16 cellular contexts compared by ENCODE assay signal in genomic region chr16:666572-666971, GRCh38. TPM values are rescaled to one million over a fixed set of nuclear protein-coding genes. Genes with fewer than 3 reads are reported as not detected.
DNase-seq lines count a peak whose midpoint lies in the region; ATAC-seq and TF ChIP-seq lines count a peak whose summit lies in the region.
"Had no signal": no experiment of that assay in that cellular context is flagged by ENCODE, and none has a peak within 500 bp of the region (broad histone marks: within the 10 kb centered on the region; RNA-seq: fewer than 3 reads in every experiment).

No MANE protein-coding gene starts in this region.

- no peak for TF ChIP-seq CTCF in activated CD8-positive, alpha-beta T cell treated with anti-CD3 and anti-CD28 coated beads for 36 hours (IDR thresholded peaks at IDR 0.05)
- TF ChIP-seq CTCF in RWPE1 (conservative IDR thresholded peaks at IDR 0.05; ENCODE audit: low read depth) (no peak), natural killer cell (IDR thresholded peaks at IDR 0.05) (no peak)

- peak overlapping the region; percentile 94 for H3K27ac ChIP-seq in RWPE1
- H3K27ac ChIP-seq in neuronal stem cell (replicated peaks; ENCODE audit: low read length): no peak overlapping the region

- H3K14ac ChIP-seq in neuronal stem cell (ENCODE audit: low read length): no peak overlapping the region

- ATAC-seq in activated CD8-positive, alpha-beta T cell treated with anti-CD3 and anti-CD28 coated beads, Interleukin-2, amount 10 ng/mL, durations not matched to agents 7 days and 5 days: no peak
- no peak for ATAC-seq in activated CD8-positive, alpha-beta T cell treated with anti-CD3 and anti-CD28 coated beads for 36 hours
- ATAC-seq in natural killer cell: no peak

- H3K23ac ChIP-seq in neuronal stem cell (ENCODE audit: low read depth, low read length, poor library complexity): peak overlapping the region; percentile 73

- peaks cover 27% of the 10 kb centered on the region for H3K79me1 ChIP-seq in neuronal stem cell (ENCODE audit: low read depth, low read length)

- peaks cover 2 to 6% of the 10 kb centered on the region in 2 donors for H3K4me1 ChIP-seq in neuronal stem cell (ENCODE audit: control insufficient read depth in 2 of 2, insufficient read depth in 1 of 2, low read depth in 1 of 2, low read length in 2 of 2)

- intact Hi-C loops in activated CD8-positive, alpha-beta T cell treated with anti-CD3 and anti-CD28 coated beads for 36 hours (cut with micrococcal nuclease): loop anchor here (10.0 kb wide), 1 partner anchor 82 kb away; no protein-coding TSS in a partner anchor
- intact Hi-C loops in natural killer cell (cut with micrococcal nuclease): no loop called here

- peak overlapping the region; percentile 9 for H4K8ac ChIP-seq in neuronal stem cell (ENCODE audit: low read depth, low read length)

- H2AK5ac ChIP-seq in neuronal stem cell (ENCODE audit: low read depth, low read length): peak overlapping the region; percentile 98

- H3K4me3 Mint-ChIP-seq in activated CD8-positive, alpha-beta T cell treated with anti-CD3 and anti-CD28 coated beads, Interleukin-2, amount 10 ng/mL, durations not matched to agents 7 days and 5 days: no peak overlapping the region
- H3K4me3 Mint-ChIP-seq in activated CD8-positive, alpha-beta T cell treated with anti-CD3 and anti-CD28 coated beads for 36 hours: no peak overlapping the region
- no peak overlapping the region for H3K4me3 Mint-ChIP-seq in natural killer cell
- H3K4me3 Mint-ChIP-seq: GM23338 had no signal

- H3K4me1 Mint-ChIP-seq in activated CD8-positive, alpha-beta T cell treated with anti-CD3 and anti-CD28 coated beads, Interleukin-2, amount 10 ng/mL, durations not matched to agents 7 days and 5 days (ENCODE audit: low read depth): peaks cover 12% of the 10 kb centered on the region
- H3K4me1 Mint-ChIP-seq in activated CD8-positive, alpha-beta T cell treated with anti-CD3 and anti-CD28 coated beads for 36 hours (ENCODE audit: low read depth): peaks cover 9% of the 10 kb centered on the region
- H3K4me1 Mint-ChIP-seq in natural killer cell: peaks cover 0 to 5% of the 10 kb centered on the region in 2 donors
- H3K4me1 Mint-ChIP-seq: GM23338 had no signal

- H4K91ac ChIP-seq in neuronal stem cell (ENCODE audit: low read depth, low read length, poor library complexity): no peak overlapping the region

- CTCF ChIA-PET in activated CD8-positive, alpha-beta T cell treated with anti-CD3 and anti-CD28 coated beads, Interleukin-2, amount 10 ng/mL, durations not matched to agents 7 days and 5 days (lab: Charles Lee): no interaction called here
- CTCF ChIA-PET in activated CD8-positive, alpha-beta T cell treated with anti-CD3 and anti-CD28 coated beads for 36 hours (lab: Charles Lee): interaction anchor here (1.1 to 2.7 kb wide), 4 partner anchors 9 to 54 kb away, joined by 3 to 9 read pairs (median 3); partner anchors contain the start of genes METRN and RHBDL1
- CTCF ChIA-PET in RWPE1 (lab: Yijun Ruan, JAX): interaction anchor here (1.3 kb wide), 1 partner anchor 9 kb away, joined by 6 read pairs; no protein-coding TSS in a partner anchor

- no peak for DNase-seq in activated CD8-positive, alpha-beta T cell treated with anti-CD3 and anti-CD28 coated beads, Interleukin-2, amount 10 ng/mL, durations not matched to agents 7 days and 5 days
- no peak for DNase-seq in activated CD8-positive, alpha-beta T cell treated with anti-CD3 and anti-CD28 coated beads for 36 hours
- DNase-seq in RWPE1 (ENCODE audit: low spot score): no peak
- DNase-seq in neuronal stem cell (ENCODE audit: low spot score): no peak
- DNase-seq in natural killer cell: no peak
- DNase-seq in retina: no peak
- DNase-seq in stimulated activated CD4-positive, alpha-beta T cell treated with anti-CD3 and anti-CD28 coated beads, Interleukin-2, amount 100 ng/mL, for 24 hours: no peak
- DNase-seq: ACHN; CD4-positive, alpha-beta memory T cell; COR-L47; DMS153; DMS79 treated with DMSO at 0.1 percent for 48 hours; GDM1; H7 had no signal

- H3K4me2 ChIP-seq in neuronal stem cell (ENCODE audit: insufficient read depth, low read length, poor library complexity, severe bottlenecking): no peak overlapping the region
- H3K4me2 ChIP-seq: GM23338 had no signal

- peak overlapping the region; percentile 49 for H2BK12ac ChIP-seq in neuronal stem cell (ENCODE audit: low read length)

- peak overlapping the region; percentile 79 for H3K9ac ChIP-seq in neuronal stem cell (ENCODE audit: low read depth, low read length, poor library complexity)

- WGBS in neuronal stem cell (ENCODE audit: extremely low coverage in 2 of 2, insufficient read length in 2 of 2, insufficient replicate concordance in 1 of 2), 2 donors: no CpG with 5 or more reads among the region's 13 CpGs

- peak overlapping the region; percentile 87 for H2BK15ac ChIP-seq in neuronal stem cell (ENCODE audit: low read length)

- no peak overlapping the region for H3K4me3 ChIP-seq in neuronal stem cell (ENCODE audit: low read length in 2 of 2)
- H3K4me3 ChIP-seq: GM23338 had no signal

- no peak overlapping the region for H3K18ac ChIP-seq in neuronal stem cell (ENCODE audit: low read length)

- H3K36me3 Mint-ChIP-seq in activated CD8-positive, alpha-beta T cell treated with anti-CD3 and anti-CD28 coated beads, Interleukin-2, amount 10 ng/mL, durations not matched to agents 7 days and 5 days (ENCODE audit: low read depth): peaks cover 11% of the 10 kb centered on the region
- H3K36me3 Mint-ChIP-seq in activated CD8-positive, alpha-beta T cell treated with anti-CD3 and anti-CD28 coated beads for 36 hours (ENCODE audit: low read depth): peaks cover 12% of the 10 kb centered on the region
- H3K36me3 Mint-ChIP-seq in natural killer cell: no peaks in the 10 kb centered on the region
- H3K36me3 Mint-ChIP-seq: IgD-negative memory B cell had no signal

- peaks cover 29 to 40% of the 10 kb centered on the region in 2 donors for H3K36me3 ChIP-seq in neuronal stem cell (replicated peaks in 1 of 2; ENCODE audit: control insufficient read depth in 2 of 2, insufficient read depth in 2 of 2, low read length in 2 of 2)

- H3K27me3 Mint-ChIP-seq in activated CD8-positive, alpha-beta T cell treated with anti-CD3 and anti-CD28 coated beads, Interleukin-2, amount 10 ng/mL, durations not matched to agents 7 days and 5 days (ENCODE audit: low read depth): no peaks in the 10 kb centered on the region
- no peaks in the 10 kb centered on the region for H3K27me3 Mint-ChIP-seq in activated CD8-positive, alpha-beta T cell treated with anti-CD3 and anti-CD28 coated beads for 36 hours
- no peaks in the 10 kb centered on the region for H3K27me3 Mint-ChIP-seq in natural killer cell (ENCODE audit: low read depth in 2 of 2)
- H3K27me3 Mint-ChIP-seq: CD4-positive, alpha-beta memory T cell; IgD-negative memory B cell had no signal

- H3K4ac ChIP-seq in neuronal stem cell (ENCODE audit: low read length): no peak overlapping the region

- H3K9me3 Mint-ChIP-seq in activated CD8-positive, alpha-beta T cell treated with anti-CD3 and anti-CD28 coated beads, Interleukin-2, amount 10 ng/mL, durations not matched to agents 7 days and 5 days (ENCODE audit: insufficient read depth): no peaks in the 10 kb centered on the region
- no peaks in the 10 kb centered on the region for H3K9me3 Mint-ChIP-seq in activated CD8-positive, alpha-beta T cell treated with anti-CD3 and anti-CD28 coated beads for 36 hours
- no peaks in the 10 kb centered on the region for H3K9me3 Mint-ChIP-seq in natural killer cell
- H3K9me3 Mint-ChIP-seq: CD4-positive, alpha-beta memory T cell; GM23338; IgD-negative memory B cell had no signal

- peak overlapping the region; percentile 88 for H3K27ac Mint-ChIP-seq in activated CD8-positive, alpha-beta T cell treated with anti-CD3 and anti-CD28 coated beads, Interleukin-2, amount 10 ng/mL, durations not matched to agents 7 days and 5 days
- no peak overlapping the region for H3K27ac Mint-ChIP-seq in activated CD8-positive, alpha-beta T cell treated with anti-CD3 and anti-CD28 coated beads for 36 hours
- H3K27ac Mint-ChIP-seq in natural killer cell: no peak overlapping the region
- H3K27ac Mint-ChIP-seq: GM23338 had no signal

- no peak overlapping the region for H2AFZ ChIP-seq in neuronal stem cell (ENCODE audit: low read length)
- H2AFZ ChIP-seq: GM23338 had no signal

- no peak overlapping the region for H2BK5ac ChIP-seq in neuronal stem cell (ENCODE audit: low read length)

- POLR2A ChIA-PET in activated CD8-positive, alpha-beta T cell treated with anti-CD3 and anti-CD28 coated beads, Interleukin-2, amount 10 ng/mL, durations not matched to agents 7 days and 5 days (lab: Charles Lee): interaction anchor here (0.8 kb wide), 1 partner anchor 9 kb away, joined by 4 read pairs; the partner anchor contains the start of gene RHBDL1
- POLR2A ChIA-PET in activated CD8-positive, alpha-beta T cell treated with anti-CD3 and anti-CD28 coated beads for 36 hours (lab: Charles Lee): interaction anchor here (0.6 to 1.2 kb wide), 3 partner anchors 9 to 12 kb away, joined by 3 read pairs; partner anchors contain the start of gene RHBDL1
- POLR2A ChIA-PET in RWPE1 (lab: Yijun Ruan, JAX; ENCODE audit: low non-redundant PET): no interaction called here

- H3K27me3 ChIP-seq in neuronal stem cell (ENCODE audit: control insufficient read depth in 3 of 3, insufficient read depth in 3 of 3, low read depth in 1 of 3, low read length in 3 of 3): no peaks in the 10 kb centered on the region

- H3K9me3 ChIP-seq in neuronal stem cell (replicated peaks in 1 of 2; ENCODE audit: control insufficient read depth in 2 of 2, insufficient read depth in 1 of 2, low read depth in 1 of 2, low read length in 2 of 2): no peaks in the 10 kb centered on the region

- H2BK120ac ChIP-seq in neuronal stem cell (ENCODE audit: low read depth, low read length): peak overlapping the region; percentile 91

RNA-seq across cellular contexts. Expression of gene RHOT2, which starts 1.4 kb away (rescaled TPM):
- total RNA-seq in activated CD8-positive, alpha-beta T cell treated with anti-CD3 and anti-CD28 coated beads, Interleukin-2, amount 10 ng/mL, durations not matched to agents 7 days and 5 days: 100 to 1,000 TPM; 135 to 139 TPM
- 100 to 1,000 TPM; 110 TPM for total RNA-seq in activated CD8-positive, alpha-beta T cell treated with anti-CD3 and anti-CD28 coated beads for 36 hours
- polyA plus RNA-seq in neuronal stem cell (2013, experiment 1 of 2): 68.0 TPM
- 63.4 TPM for polyA plus RNA-seq in neuronal stem cell (2013, experiment 2 of 2)
- 100 to 1,000 TPM; 205 to 216 (median 211) TPM for total RNA-seq in natural killer cell

RNA-seq across cellular contexts. Expression of gene RHBDL1, which starts 8.9 kb away (rescaled TPM):
- 1 to 10 TPM; 1.4 to 1.9 TPM for total RNA-seq in activated CD8-positive, alpha-beta T cell treated with anti-CD3 and anti-CD28 coated beads, Interleukin-2, amount 10 ng/mL, durations not matched to agents 7 days and 5 days
- total RNA-seq in activated CD8-positive, alpha-beta T cell treated with anti-CD3 and anti-CD28 coated beads for 36 hours: under 1 TPM; 0.79 to 0.89 TPM
- 2.2 TPM for polyA plus RNA-seq in neuronal stem cell (2013, experiment 1 of 2)
- polyA plus RNA-seq in neuronal stem cell (2013, experiment 2 of 2): 1.8 TPM
- 1 to 10 TPM; 2.9 to 4.2 (median 4.2) TPM for total RNA-seq in natural killer cell

RNA-seq across cellular contexts. Expression of gene STUB1, which starts 13.6 kb away (rescaled TPM):
- 10 to 100 TPM; 80.4 to 86.4 TPM for total RNA-seq in activated CD8-positive, alpha-beta T cell treated with anti-CD3 and anti-CD28 coated beads, Interleukin-2, amount 10 ng/mL, durations not matched to agents 7 days and 5 days
- total RNA-seq in activated CD8-positive, alpha-beta T cell treated with anti-CD3 and anti-CD28 coated beads for 36 hours: 10 to 100 TPM; 57.1 to 61.7 TPM
- polyA plus RNA-seq in neuronal stem cell (2013, experiment 1 of 2): 68.3 TPM
- polyA plus RNA-seq in neuronal stem cell (2013, experiment 2 of 2): 66.0 TPM
- 10 to 100 TPM; 89.5 to 95.4 (median 93.5) TPM for total RNA-seq in natural killer cell

RNA-seq across cellular contexts. Expression of gene WDR90, which starts 17.4 kb away (rescaled TPM):
- 100 to 1,000 TPM in 1 of 2 experiments, 10 to 100 TPM in 1; 96.8 to 106 TPM for total RNA-seq in activated CD8-positive, alpha-beta T cell treated with anti-CD3 and anti-CD28 coated beads, Interleukin-2, amount 10 ng/mL, durations not matched to agents 7 days and 5 days
- 10 to 100 TPM; 89.6 to 90.7 TPM for total RNA-seq in activated CD8-positive, alpha-beta T cell treated with anti-CD3 and anti-CD28 coated beads for 36 hours
- 16.6 TPM for polyA plus RNA-seq in neuronal stem cell (2013, experiment 1 of 2)
- 15.8 TPM for polyA plus RNA-seq in neuronal stem cell (2013, experiment 2 of 2)
- 10 to 100 TPM; 16.7 to 22.8 (median 20.2) TPM for total RNA-seq in natural killer cell

RNA-seq across cellular contexts. Expression of gene JMJD8, which starts 17.6 kb away (rescaled TPM):
- total RNA-seq in activated CD8-positive, alpha-beta T cell treated with anti-CD3 and anti-CD28 coated beads, Interleukin-2, amount 10 ng/mL, durations not matched to agents 7 days and 5 days: 10 to 100 TPM; 36.1 to 39.0 TPM
- 10 to 100 TPM; 26.2 to 28.7 TPM for total RNA-seq in activated CD8-positive, alpha-beta T cell treated with anti-CD3 and anti-CD28 coated beads for 36 hours
- 34.8 TPM for polyA plus RNA-seq in neuronal stem cell (2013, experiment 1 of 2)
- polyA plus RNA-seq in neuronal stem cell (2013, experiment 2 of 2): 33.9 TPM
- total RNA-seq in natural killer cell: 10 to 100 TPM; 29.5 to 32.6 (median 31.5) TPM
